In genomic region chr1:183834568-183834967, GRCh38 we compare ENCODE assay signal across 17 cellular contexts. TPM values are rescaled to one million over a fixed set of nuclear protein-coding genes. Genes with fewer than 3 reads are reported as not detected.
DNase-seq lines count a peak whose midpoint lies in the region; ATAC-seq and TF ChIP-seq lines count a peak whose summit lies in the region.
"Had no signal": no experiment of that assay in that cellular context is flagged by ENCODE, and none has a peak within 500 bp of the region (broad histone marks: within the 10 kb centered on the region; RNA-seq: fewer than 3 reads in every experiment).

No MANE protein-coding gene starts in this region.

- no peaks in the 10 kb centered on the region for H3K27me3 Mint-ChIP-seq in stimulated activated memory B cell treated with anti-CD40 and anti-IgM and Interleukin-4, amounts not matched to agents 10 μg/mL and 1 μg/mL and 100 μg/mL, for 72 hours
- H3K27me3 Mint-ChIP-seq: CD4-positive, alpha-beta T cell had no signal

- DNase-seq in NCI-H1092 treated with DMSO at 0.1 percent for 48 hours (lab: John Stamatoyannopoulos, UW) (peak; percentile 29), NCI-H1092 (lab: John Stamatoyannopoulos, UW) (no peak), adrenal gland (peak; percentile 44 to 82 (median 70)), sciatic nerve (ENCODE audit: low spot score) (no peak), SK-N-DZ (ENCODE audit: low spot score) (no peak), putamen (ENCODE audit: low spot score) (no peak)
- DNase-seq: BE2C; Calu3; CD4-positive, alpha-beta T cell; NCI-H1048; NCI-H1694; NCI-H748 treated with DMSO at 0.1 percent for 48 hours had no signal

- TF ChIP-seq POLR2A in adrenal gland (IDR thresholded peaks at IDR 0.05) (no peak), gastroesophageal sphincter (IDR thresholded peaks at IDR 0.05) (no peak)

- intact Hi-C loops in adrenal gland (cut with DNase I) (no loop called here), sciatic nerve (cut with DNase I) (no loop called here)

- H3K36me3 Mint-ChIP-seq in stimulated activated memory B cell treated with anti-CD40 and anti-IgM and Interleukin-4, amounts not matched to agents 10 μg/mL and 1 μg/mL and 100 μg/mL, for 72 hours, result peaks cover 3% of the 10 kb centered on the region

- H3K27me3 ChIP-seq in adrenal gland (no peaks in the 10 kb centered on the region), gastroesophageal sphincter (no peaks in the 10 kb centered on the region)
- H3K27me3 ChIP-seq: BE2C had no signal

- no peaks in the 10 kb centered on the region for H3K9me3 ChIP-seq in adrenal gland (replicated peaks in 1 of 3)
- H3K9me3 ChIP-seq in gastroesophageal sphincter, result no peaks in the 10 kb centered on the region
- H3K9me3 ChIP-seq: BE2C had no signal

- no peak overlapping the region for H3K27ac Mint-ChIP-seq in stimulated activated memory B cell treated with anti-CD40 and anti-IgM and Interleukin-4, amounts not matched to agents 10 μg/mL and 1 μg/mL and 100 μg/mL, for 72 hours
- H3K27ac Mint-ChIP-seq: CD4-positive, alpha-beta T cell had no signal

- ATAC-seq in gastroesophageal sphincter (peak; percentile 63), sciatic nerve (peak; percentile 69)
- ATAC-seq in stimulated activated memory B cell treated with anti-CD40 and anti-IgM and Interleukin-4, amounts not matched to agents 10 μg/mL and 1 μg/mL and 100 μg/mL, for 72 hours, result no peak

- H3K4me3 ChIP-seq in adrenal gland, result no peak overlapping the region
- peak overlapping the region in 1 of 2 donors; percentile 14 for H3K4me3 ChIP-seq in gastroesophageal sphincter

- peak overlapping the region in 3 of 5 donors; percentile 18 to 55 (median 48) for H3K27ac ChIP-seq in adrenal gland
- H3K27ac ChIP-seq in gastroesophageal sphincter, result peak overlapping the region; percentile 57 to 75 (median 63)
- H3K27ac ChIP-seq: 22Rv1, KMS-11, RWPE1 had no signal

- H3K9me3 Mint-ChIP-seq in stimulated activated memory B cell treated with anti-CD40 and anti-IgM and Interleukin-4, amounts not matched to agents 10 μg/mL and 1 μg/mL and 100 μg/mL, for 72 hours, result no peaks in the 10 kb centered on the region
- H3K9me3 Mint-ChIP-seq: CD4-positive, alpha-beta T cell had no signal

- TF ChIP-seq CTCF in adrenal gland (IDR thresholded peaks at IDR 0.05), result no peak
- TF ChIP-seq CTCF in gastroesophageal sphincter (IDR thresholded peaks at IDR 0.05), result no peak

- H3K4me1 Mint-ChIP-seq in stimulated activated memory B cell treated with anti-CD40 and anti-IgM and Interleukin-4, amounts not matched to agents 10 μg/mL and 1 μg/mL and 100 μg/mL, for 72 hours, result no peaks in the 10 kb centered on the region

- no peaks in the 10 kb centered on the region for H3K36me3 ChIP-seq in adrenal gland (replicated peaks in 1 of 2)
- peaks cover 0 to 8% of the 10 kb centered on the region in 2 donors for H3K36me3 ChIP-seq in gastroesophageal sphincter
- H3K36me3 ChIP-seq: BE2C had no signal

- H3K4me1 ChIP-seq in adrenal gland (replicated peaks in 1 of 2), result peaks cover 7 to 37% of the 10 kb centered on the region in 2 donors
- peaks cover 9 to 70% (median 15%) of the 10 kb centered on the region in 3 donors for H3K4me1 ChIP-seq in gastroesophageal sphincter

- H3K4me3 Mint-ChIP-seq in stimulated activated memory B cell treated with anti-CD40 and anti-IgM and Interleukin-4, amounts not matched to agents 10 μg/mL and 1 μg/mL and 100 μg/mL, for 72 hours, result no peak overlapping the region
- H3K4me3 Mint-ChIP-seq: CD4-positive, alpha-beta T cell had no signal

- WGBS in adrenal gland, 4 donors, result 35 to 44% (median 39%) methylated on average over 3 of the region's 3 CpGs
- WGBS in gastroesophageal sphincter (ENCODE audit: low coverage in 1 of 2), 2 donors, result 29 to 44% methylated on average over 3 of the region's 3 CpGs

- TF ChIP-seq EP300 in gastroesophageal sphincter (IDR thresholded peaks at IDR 0.05), result no peak

RNA-seq across cellular contexts. Expression of gene RGL1, which starts 29.6 kb away (rescaled TPM):
- total RNA-seq in adrenal gland (10 to 100 TPM; 30.5 to 76.9 (median 55.2) TPM), gastroesophageal sphincter (10 to 100 TPM; 31.3 to 57.8 (median 38.9) TPM), sciatic nerve (76.9 TPM)
- polyA plus RNA-seq in adrenal gland, result 10 to 100 TPM; 15.5 to 28.1 (median 18.6) TPM
- 1.4 and 2.2 TPM in 2 replicates for polyA plus RNA-seq in SK-N-DZ (2014; cell fraction: cytosol; rRNA removed)
- polyA plus RNA-seq in SK-N-DZ (2014; cell fraction: nucleus; rRNA removed), result 2.7 and 3.1 TPM in 2 replicates

Comparison
In these comparisons a context has a peak if more than half of its experiments do, and no peak if none do; other contexts are left out.
1. DNase-seq: peak in NCI-H1092 treated with DMSO at 0.1 percent for 48 hours (single experiment) and adrenal gland (7 of 7); none in NCI-H1092 (single experiment), sciatic nerve (single experiment), SK-N-DZ (single experiment) and putamen (single experiment).